Comparison of ENCODE assay signal across 3 cellular contexts in the genomic region with DNA sequence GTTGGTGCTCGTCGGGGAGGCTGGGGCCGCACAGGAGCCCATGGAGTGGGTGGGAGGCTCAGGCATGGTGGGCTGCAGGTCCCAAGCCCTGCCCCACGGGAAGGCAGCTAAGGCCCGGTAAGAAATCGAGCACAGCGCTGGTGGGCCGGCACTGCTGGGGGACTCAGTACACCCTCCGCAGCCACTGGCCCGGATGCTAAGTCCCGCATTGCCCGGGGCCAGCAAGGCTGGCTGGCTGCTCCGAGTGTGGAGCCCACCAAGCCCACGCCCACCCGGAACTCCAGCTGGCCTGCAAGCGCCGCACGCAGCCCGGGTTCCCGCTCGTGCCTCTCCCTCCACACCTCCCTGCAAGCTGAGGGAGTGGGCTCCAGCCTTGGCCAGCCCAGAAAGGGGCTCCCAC. TPM values are rescaled to one million over a fixed set of nuclear protein-coding genes. Genes with fewer than 3 reads are reported as not detected.
"Had no signal": no experiment of that assay in that cellular context is flagged by ENCODE, and none has a peak within 500 bp of the region (broad histone marks: within the 10 kb centered on the region; RNA-seq: fewer than 3 reads in every experiment).

No MANE protein-coding gene starts in this region.

RNA-seq across cellular contexts. Expression of a gene that starts 39.2 kb away (rescaled TPM):
- total RNA-seq: esophagus mucosa, esophagus squamous epithelium, heart left ventricle had no signal
- polyA plus RNA-seq: heart left ventricle had no signal
